In genomic region chr10:77641788-77642397, GRCh38 we compare ENCODE assay signal across 7 cellular contexts. TPM values are rescaled to one million over a fixed set of nuclear protein-coding genes. Genes with fewer than 3 reads are reported as not detected.
A peak's percentile ranks its signal among the peaks of the same experiment; 100 is the strongest.
DNase-seq lines count a peak whose midpoint lies in the region; ATAC-seq and TF ChIP-seq lines count a peak whose summit lies in the region.

No MANE protein-coding gene starts in this region.

- H3K4me1 ChIP-seq in KMS-11 (ENCODE audit: low read depth, poor library complexity, severe bottlenecking): peaks cover 5% of the 10 kb centered on the region
- H3K4me1 ChIP-seq in Panc1 (ENCODE audit: control insufficient read depth, insufficient read depth, low read length): peaks cover 13% of the 10 kb centered on the region
- peaks cover 0 to 4% of the 10 kb centered on the region in 2 donors for H3K4me1 ChIP-seq in adrenal gland (replicated peaks in 1 of 2)
- H3K4me1 ChIP-seq in heart left ventricle: peaks cover 0 to 16% (median 0%) of the 10 kb centered on the region in 12 donors

- no peaks in the 10 kb centered on the region for H3K79me2 ChIP-seq in KMS-11 (ENCODE audit: insufficient read depth, low read depth)

- CTCF ChIA-PET in Panc1 (lab: Charles Lee): interaction anchor here (0.6 to 2.8 kb wide), 12 partner anchors 70 to 477 kb away, joined by 3 to 10 read pairs (median 5); no protein-coding TSS in a partner anchor

- H3K36me3 ChIP-seq in KMS-11 (ENCODE audit: insufficient read depth) (no peaks in the 10 kb centered on the region), Panc1 (ENCODE audit: control insufficient read depth, insufficient read depth, low read length) (no peaks in the 10 kb centered on the region), adrenal gland (replicated peaks in 1 of 2) (no peaks in the 10 kb centered on the region), heart left ventricle (no peaks in the 10 kb centered on the region)

- H2AFZ ChIP-seq in KMS-11 (ENCODE audit: low read depth): no peak overlapping the region

- DNase-seq in ELR (ENCODE audit: low read depth) (peak; percentile 90), Panc1 (ENCODE audit: low read depth, low spot score) (peak; percentile 84), adrenal gland (peak; percentile 61 to 89 (median 77)), heart left ventricle (peak in 4 of 5 donors; percentile 38 to 50 (median 46)), sciatic nerve (ENCODE audit: low spot score) (peak; percentile 78), GM19240 (ENCODE audit: insufficient read length, low spot score) (no peak)

- no peak overlapping the region for H3K9ac ChIP-seq in KMS-11

- in situ Hi-C loops in Panc1 (cut with HindIII; ENCODE audit: low pct_unique_long_range_greater_than_20kb, low sequenced_read_pairs): no loop called here

- 0 to 2% (median 1%) methylated on average over 5 of the region's 5 CpGs for WGBS in adrenal gland, 4 donors
- 0 to 1% (median 1%) methylated on average over 5 of the region's 5 CpGs for WGBS in heart left ventricle, 4 donors

- no TSS peak for BruUV-seq in Panc1 (replicated peaks; lab: Mats Ljungman, UMichigan)

- no peak overlapping the region for H3K4me2 ChIP-seq in KMS-11

- TF ChIP-seq CTCF in KMS-11 (conservative IDR thresholded peaks at IDR 0.05; ENCODE audit: low read depth, low read length) (peak; percentile 90), Panc1 (IDR thresholded peaks at IDR 0.05) (peak; percentile 89), adrenal gland (IDR thresholded peaks at IDR 0.05) (peak; percentile 82 to 94 (median 88)), heart left ventricle (IDR thresholded peaks at IDR 0.05) (peak; percentile 70 to 86 (median 81))

- intact Hi-C loops in Panc1 (cut with micrococcal nuclease; ENCODE audit: unreplicated experiment) (loop anchor here (5.0 kb wide), 3 partner anchors 140 to 390 kb away; no protein-coding TSS in a partner anchor), adrenal gland (cut with DNase I) (loop anchor here in 1 of 2 donors (2.0 to 10.0 kb wide), 2 partner anchors 251 to 397 kb away; no protein-coding TSS in a partner anchor), heart left ventricle (cut with DNase I) (loop anchor here (1.0 to 10.0 kb wide), 12 partner anchors 145 to 475 kb away; no protein-coding TSS in a partner anchor), sciatic nerve (cut with DNase I) (no loop called here)

- no peaks in the 10 kb centered on the region for H3K9me3 ChIP-seq in Panc1 (ENCODE audit: control insufficient read depth, insufficient read depth, low read depth, low read length)
- no peaks in the 10 kb centered on the region for H3K9me3 ChIP-seq in adrenal gland (replicated peaks in 1 of 3)
- H3K9me3 ChIP-seq in heart left ventricle: no peaks in the 10 kb centered on the region

- H4K20me1 ChIP-seq in KMS-11 (ENCODE audit: insufficient read depth): no peaks in the 10 kb centered on the region

- no peak overlapping the region for H3K27ac ChIP-seq in KMS-11
- peak overlapping the region; percentile 13; the same call in 1 of the 2 replicates for H3K27ac ChIP-seq in Panc1 (ENCODE audit: low read length)
- no peak overlapping the region for H3K27ac ChIP-seq in adrenal gland
- H3K27ac ChIP-seq in heart left ventricle: no peak overlapping the region

- ATAC-seq in Panc1: 0 out of 2 replicates have a peak, but pooled peaks have one; percentile 20
- ATAC-seq in heart left ventricle: peak in 1 of 4 donors; percentile 63
- peak; percentile 60 for ATAC-seq in sciatic nerve

- POLR2A ChIA-PET in Panc1 (lab: Charles Lee): no interaction called here

- H3K4me3 ChIP-seq in KMS-11 (IDR thresholded peaks at IDR 0.05; ENCODE audit: insufficient read depth, low read depth, low read length) (no peak overlapping the region), Panc1 (ENCODE audit: low read depth in 2 of 2, low read length in 2 of 2) (no peak overlapping the region), adrenal gland (no peak overlapping the region), heart left ventricle (no peak overlapping the region)

- TF ChIP-seq POLR2A in adrenal gland (IDR thresholded peaks at IDR 0.05) (no peak), heart left ventricle (IDR thresholded peaks at IDR 0.05) (no peak)

- H3K27me3 ChIP-seq in KMS-11 (ENCODE audit: insufficient read depth, low read depth) (no peaks in the 10 kb centered on the region), Panc1 (ENCODE audit: control insufficient read depth, insufficient read depth, low read length) (no peaks in the 10 kb centered on the region), adrenal gland (peaks cover 21% of the 10 kb centered on the region), heart left ventricle (peaks cover 17 to 53% (median 36%) of the 10 kb centered on the region in 9 donors)

RNA-seq across cellular contexts. Expression of gene KCNMA1, which starts 4.3 kb away (rescaled TPM):
- total RNA-seq in Panc1 (2021; ENCODE audit: unreplicated experiment) (91.9 TPM), adrenal gland (10 to 100 TPM in 5 of 8 donors, 1 to 10 TPM in 3; 6.7 to 21.7 (median 13.2) TPM), heart left ventricle (1 to 10 TPM in 7 of 9 donors, under 1 TPM in 2; 0.63 to 8.7 (median 2.3) TPM), sciatic nerve (10.7 TPM)
- 75.5 TPM for polyA plus RNA-seq in Panc1 (2012; ENCODE audit: insufficient read length)
- polyA plus RNA-seq in adrenal gland (10 to 100 TPM in 2 of 3 donors, 1 to 10 TPM in 1; 6.4 to 17.3 (median 11.7) TPM), heart left ventricle (under 1 TPM; 0.39 to 0.53 TPM)
